24 cellular contexts compared by ENCODE assay signal in the genomic region with DNA sequence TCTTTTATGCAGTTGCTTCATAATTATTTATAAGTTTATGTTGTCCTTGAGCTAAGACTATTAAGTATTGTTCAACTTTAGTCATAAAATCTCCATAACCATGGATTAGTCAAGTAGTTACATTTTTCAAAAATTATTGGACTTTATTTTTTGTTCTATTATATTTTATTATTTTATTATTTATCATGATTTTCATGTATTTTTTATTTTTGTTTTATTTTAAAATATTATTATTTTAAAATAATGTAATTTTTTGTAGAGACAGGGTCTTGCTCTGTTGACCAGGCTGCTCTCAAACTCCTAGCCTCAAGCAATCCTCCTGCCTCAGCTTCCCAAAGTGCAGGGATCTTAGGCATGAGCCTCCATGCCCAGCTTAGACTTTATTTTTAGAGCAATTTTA.
"Had no signal": no experiment of that assay in that cellular context is flagged by ENCODE, and none has a peak within 500 bp of the region (broad histone marks: within the 10 kb centered on the region; RNA-seq: fewer than 3 reads in every experiment).

No MANE protein-coding gene starts in this region.

- H3K4me1 ChIP-seq: SJCRH30 had no signal

- DNase-seq: Kasumi-1, MM.1S, NCI-H1092 treated with DMSO at 0.1 percent for 48 hours, NCI-H1436, NCI-H187, NCI-H2029, NCI-H2081 treated with DMSO at 0.1 percent for 48 hours, NCI-H2171, NCI-H226, NCI-H446, NCI-H510A, NCI-H524 treated with DMSO at 0.1 percent for 48 hours, NCI-H69, NCI-H774, SHP77 treated with DMSO at 0.1 percent for 48 hours, SJCRH30 had no signal

- H3K36me3 ChIP-seq: SJCRH30 had no signal

- H3K27me3 ChIP-seq: SJCRH30 had no signal

- FAIRE-seq: HTR-8/SVneo, K562 had no signal

- H3K4me3 ChIP-seq: K562, SJCRH30 had no signal

- H3K27ac ChIP-seq: HL-60, KMS-11, SJCRH30 had no signal

- H3K9me3 Mint-ChIP-seq: IgD-negative memory B cell had no signal

- H3K27me3 Mint-ChIP-seq: IgD-negative memory B cell had no signal

- H3K27ac Mint-ChIP-seq: IgD-negative memory B cell had no signal

- H3K9me3 ChIP-seq: SJCRH30 had no signal

- H3K36me3 Mint-ChIP-seq: IgD-negative memory B cell had no signal

- H3K4me3 Mint-ChIP-seq: IgD-negative memory B cell had no signal

- ATAC-seq: K562, Panc1, Right ventricle myocardium inferior, SK-N-SH treated with all-trans-retinoic acid at 6 μM for 48 hours had no signal
